ENCODE assay signal across 2 cellular contexts in the genomic region with DNA sequence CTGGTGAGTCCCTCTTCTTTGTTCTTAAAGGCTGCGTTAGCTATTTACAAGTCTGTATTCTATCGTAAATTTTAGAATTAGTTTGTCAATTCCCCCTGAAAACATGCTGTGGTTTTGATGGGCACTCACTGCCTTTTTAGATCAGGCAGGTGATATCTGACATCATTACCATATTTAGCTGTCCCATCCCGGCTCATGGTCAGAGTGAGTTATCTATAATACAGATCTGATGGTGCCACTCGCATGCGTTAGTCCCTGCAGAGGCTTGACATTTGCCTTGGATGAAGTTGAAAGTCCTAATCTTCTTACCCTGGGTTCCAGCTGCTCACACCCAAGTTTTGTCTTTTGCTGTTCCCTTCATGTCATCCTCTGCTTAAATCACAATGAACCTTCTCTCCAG.
TF ChIP-seq lines count a peak whose summit lies in the region.

No MANE protein-coding gene starts in this region.

TF ChIP-seq in SK-N-SH, 30 proteins besides CTCF, POLR2A, EP300 and RAD21 (continued from another document):
- TF ChIP-seq, protein P1, sequence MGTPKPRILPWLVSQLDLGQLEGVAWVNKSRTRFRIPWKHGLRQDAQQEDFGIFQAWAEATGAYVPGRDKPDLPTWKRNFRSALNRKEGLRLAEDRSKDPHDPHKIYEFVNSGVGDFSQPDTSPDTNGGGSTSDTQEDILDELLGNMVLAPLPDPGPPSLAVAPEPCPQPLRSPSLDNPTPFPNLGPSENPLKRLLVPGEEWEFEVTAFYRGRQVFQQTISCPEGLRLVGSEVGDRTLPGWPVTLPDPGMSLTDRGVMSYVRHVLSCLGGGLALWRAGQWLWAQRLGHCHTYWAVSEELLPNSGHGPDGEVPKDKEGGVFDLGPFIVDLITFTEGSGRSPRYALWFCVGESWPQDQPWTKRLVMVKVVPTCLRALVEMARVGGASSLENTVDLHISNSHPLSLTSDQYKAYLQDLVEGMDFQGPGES (IDR thresholded peaks at IDR 0.05; ENCODE audit: low read depth, low read length): no peak
- TF ChIP-seq MXI1 (IDR thresholded peaks at IDR 0.05; ENCODE audit: low read depth, low read length): no peak

TF ChIP-seq in SK-N-SH treated with all-trans-retinoic acid at 6 μM for 48 hours, 23 proteins besides CTCF, POLR2A, EP300 and RAD21 (continued from another document):
- TF ChIP-seq, protein P2, sequence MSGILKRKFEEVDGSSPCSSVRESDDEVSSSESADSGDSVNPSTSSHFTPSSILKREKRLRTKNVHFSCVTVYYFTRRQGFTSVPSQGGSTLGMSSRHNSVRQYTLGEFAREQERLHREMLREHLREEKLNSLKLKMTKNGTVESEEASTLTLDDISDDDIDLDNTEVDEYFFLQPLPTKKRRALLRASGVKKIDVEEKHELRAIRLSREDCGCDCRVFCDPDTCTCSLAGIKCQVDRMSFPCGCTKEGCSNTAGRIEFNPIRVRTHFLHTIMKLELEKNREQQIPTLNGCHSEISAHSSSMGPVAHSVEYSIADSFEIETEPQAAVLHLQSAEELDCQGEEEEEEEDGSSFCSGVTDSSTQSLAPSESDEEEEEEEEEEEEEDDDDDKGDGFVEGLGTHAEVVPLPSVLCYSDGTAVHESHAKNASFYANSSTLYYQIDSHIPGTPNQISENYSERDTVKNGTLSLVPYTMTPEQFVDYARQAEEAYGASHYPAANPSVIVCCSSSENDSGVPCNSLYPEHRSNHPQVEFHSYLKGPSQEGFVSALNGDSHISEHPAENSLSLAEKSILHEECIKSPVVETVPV (CRISPR knock-in tag; IDR thresholded peaks at IDR 0.05): no peak
- no peak for TF ChIP-seq CSDC2 (CRISPR knock-in tag; IDR thresholded peaks at IDR 0.05)
